Comparison of ENCODE assay signal across 8 cellular contexts in the genomic region with DNA sequence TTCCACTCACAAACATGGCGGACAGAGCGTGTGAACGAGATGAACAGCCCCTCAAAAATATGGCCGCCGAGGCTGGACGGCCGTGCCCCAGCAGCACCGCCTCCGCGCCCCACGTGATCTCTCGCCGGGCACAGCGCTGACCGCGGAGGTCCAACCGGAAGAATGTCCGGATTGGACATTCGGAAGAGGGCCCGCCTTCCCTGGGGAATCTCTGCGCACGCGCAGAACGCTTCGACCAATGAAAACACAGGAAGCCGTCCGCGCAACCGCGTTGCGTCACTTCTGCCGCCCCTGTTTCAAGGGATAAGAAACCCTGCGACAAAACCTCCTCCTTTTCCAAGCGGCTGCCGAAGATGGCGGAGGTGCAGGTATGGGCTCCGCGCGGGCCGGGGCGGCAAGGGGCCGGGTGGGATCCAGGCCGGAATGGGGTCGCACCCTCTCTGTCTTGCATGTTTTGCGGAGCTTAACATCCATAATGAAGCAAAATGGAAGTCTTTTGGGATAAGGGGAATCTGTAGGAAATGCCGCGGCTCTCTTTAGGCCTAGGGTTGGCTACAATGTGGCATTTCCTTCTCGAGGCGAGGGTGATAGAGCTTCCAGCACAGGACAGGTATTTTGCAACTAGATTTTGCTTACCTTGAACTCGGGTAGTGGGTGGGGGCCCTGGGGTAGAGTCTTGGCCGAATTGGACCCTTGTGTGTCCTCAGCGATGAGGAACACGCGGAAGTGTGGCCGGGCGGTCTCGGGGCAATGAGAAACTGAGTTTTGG. TPM values are rescaled to one million over a fixed set of nuclear protein-coding genes. Genes with fewer than 3 reads are reported as not detected.
DNase-seq lines count a peak whose midpoint lies in the region; ATAC-seq lines count a peak whose summit lies in the region.

A gene (plus strand): TSS at position 332 of the 769 bp plus-strand sequence. CDS start 22 bp downstream, at position 354.

- CTCF ChIA-PET in activated CD4-positive, alpha-beta T cell treated with anti-CD3 and anti-CD28 coated beads, Interleukin-2, amount 10 ng/mL, durations not matched to agents 7 days and 5 days (lab: Charles Lee): interaction anchor here (0.7 to 2.2 kb wide), 6 partner anchors 8 to 191 kb away, joined by 3 to 12 read pairs (median 4); a partner anchor contains a TSS

- peak within 1 kb of the TSS; percentile 89 for H3K4me3 Mint-ChIP-seq in activated CD4-positive, alpha-beta T cell treated with anti-CD3 and anti-CD28 coated beads, Interleukin-2, amount 10 ng/mL, durations not matched to agents 7 days and 5 days

- peak within 1 kb of the TSS; percentile 100 for H3K27ac ChIP-seq in BLaER1

- intact Hi-C loops in left colon (cut with DNase I, micrococcal nuclease): no loop called here

- peaks cover 31% of the 10 kb centered on the region for H3K4me1 ChIP-seq in BLaER1

- H3K9ac ChIP-seq in BLaER1: peak within 1 kb of the TSS; percentile 100

- DNase-seq in NCI-H69 (lab: John Stamatoyannopoulos, UW): peak; percentile 100
- peak; percentile 100 for DNase-seq in activated CD4-positive, alpha-beta T cell treated with anti-CD3 and anti-CD28 coated beads, Interleukin-2, amount 10 ng/mL, durations not matched to agents 7 days and 5 days
- DNase-seq in cortex of kidney (lab: John Stamatoyannopoulos, UW): peak; percentile 45
- peak; percentile 100 for DNase-seq in left colon
- DNase-seq in stimulated activated CD4-positive, alpha-beta T cell treated with anti-CD3 and anti-CD28 coated beads, Interleukin-1b, Interleukin-23, amount 100 ng/mL, for 48 hours: peak; percentile 100

- no peaks in the 10 kb centered on the region for H3K9me3 Mint-ChIP-seq in activated CD4-positive, alpha-beta T cell treated with anti-CD3 and anti-CD28 coated beads, Interleukin-2, amount 10 ng/mL, durations not matched to agents 7 days and 5 days

- POLR2A ChIA-PET in activated CD4-positive, alpha-beta T cell treated with anti-CD3 and anti-CD28 coated beads, Interleukin-2, amount 10 ng/mL, durations not matched to agents 7 days and 5 days (lab: Charles Lee): no interaction called here

- H3K4me1 Mint-ChIP-seq in activated CD4-positive, alpha-beta T cell treated with anti-CD3 and anti-CD28 coated beads, Interleukin-2, amount 10 ng/mL, durations not matched to agents 7 days and 5 days: peaks cover 45% of the 10 kb centered on the region

- H3K27me3 Mint-ChIP-seq in activated CD4-positive, alpha-beta T cell treated with anti-CD3 and anti-CD28 coated beads, Interleukin-2, amount 10 ng/mL, durations not matched to agents 7 days and 5 days: no peaks in the 10 kb centered on the region

- no peaks in the 10 kb centered on the region for H3K9me3 ChIP-seq in BLaER1

- peaks cover 43% of the 10 kb centered on the region for H3K36me3 ChIP-seq in BLaER1

- H3K4me3 ChIP-seq in BLaER1: peak within 1 kb of the TSS; percentile 99

- H4K20me1 ChIP-seq in BLaER1: peaks cover 50% of the 10 kb centered on the region

- peak within 1 kb of the TSS; percentile 91 for H3K27ac Mint-ChIP-seq in activated CD4-positive, alpha-beta T cell treated with anti-CD3 and anti-CD28 coated beads, Interleukin-2, amount 10 ng/mL, durations not matched to agents 7 days and 5 days

- H3K36me3 Mint-ChIP-seq in activated CD4-positive, alpha-beta T cell treated with anti-CD3 and anti-CD28 coated beads, Interleukin-2, amount 10 ng/mL, durations not matched to agents 7 days and 5 days (ENCODE audit: low read depth): peaks cover 76% of the 10 kb centered on the region

- ATAC-seq in GM19328 (IDR thresholded peaks at IDR 0.05; ENCODE audit: unreplicated experiment) (peak; percentile 95), HG03520 (IDR thresholded peaks at IDR 0.05; ENCODE audit: unreplicated experiment) (peak; percentile 80), left colon (peak; percentile 89)

- H3K27me3 ChIP-seq in BLaER1: no peaks in the 10 kb centered on the region

- peak within 1 kb of the TSS; percentile 95 for H3K4me2 ChIP-seq in BLaER1

RNA-seq across cellular contexts. Expression of the gene that starts here (rescaled TPM):
- 1,000 to 10,000 TPM; 2,327 to 2,349 TPM for total RNA-seq in activated CD4-positive, alpha-beta T cell treated with anti-CD3 and anti-CD28 coated beads, Interleukin-2, amount 10 ng/mL, durations not matched to agents 7 days and 5 days
- total RNA-seq in left colon: 1,000 to 10,000 TPM; 2,164 to 2,325 TPM

Comparison
In these comparisons a context has a peak if more than half of its experiments do, and no peak if none do; other contexts are left out.
1. Peak in every context shown above with its lines: DNase-seq, ATAC-seq, H3K4me3 ChIP-seq and H3K27ac ChIP-seq.
2. DNase-seq: peak in every context shown above with its lines; median percentile 100 in NCI-H69; 100 in activated CD4-positive, alpha-beta T cell treated with anti-CD3 and anti-CD28 coated beads, Interleukin-2, amount 10 ng/mL, durations not matched to agents 7 days and 5 days; 100 in left colon; 100 in stimulated activated CD4-positive, alpha-beta T cell treated with anti-CD3 and anti-CD28 coated beads, Interleukin-1b, Interleukin-23, amount 100 ng/mL, for 48 hours; 45 in cortex of kidney.